Comparison of ENCODE assay signal across 28 cellular contexts in the genomic region with DNA sequence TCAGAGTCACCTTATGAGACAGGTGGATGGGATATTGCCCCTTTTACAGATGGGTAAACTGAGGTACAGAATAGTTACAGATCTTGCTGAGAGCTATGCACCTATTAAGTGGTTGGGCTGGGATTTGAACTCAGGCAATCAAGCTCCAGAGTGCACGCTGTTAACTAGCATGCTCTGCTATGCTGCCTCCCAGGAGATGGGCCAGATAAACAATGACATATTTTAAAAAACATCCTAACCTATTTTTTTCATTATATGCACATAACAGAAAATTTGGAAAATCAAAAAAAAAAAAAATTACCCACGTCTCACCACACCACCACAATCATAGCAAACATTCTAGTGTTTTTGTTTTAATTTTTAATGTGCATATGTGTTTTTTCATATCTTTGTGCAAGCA.
DNase-seq lines count a peak whose midpoint lies in the region; ATAC-seq and TF ChIP-seq lines count a peak whose summit lies in the region.
"Had no signal": no experiment of that assay in that cellular context is flagged by ENCODE, and none has a peak within 500 bp of the region (broad histone marks: within the 10 kb centered on the region; RNA-seq: fewer than 3 reads in every experiment).

No MANE protein-coding gene starts in this region.

- peak overlapping the region; percentile 99 for H2BK5ac ChIP-seq in IMR-90 (ENCODE audit: low read depth, low read length, poor library complexity, severe bottlenecking)

- intact Hi-C loops in MCF 10A (cut with micrococcal nuclease): loop anchor here (10.0 kb wide), 1 partner anchor 497 kb away; the partner anchor contains the start of gene RPL26L1
- intact Hi-C loops in breast epithelium (cut with DNase I; ENCODE audit: low total_unique reads): no loop called here
- intact Hi-C loops in IMR-90 (cut with micrococcal nuclease): loop anchor here (5.0 kb wide), 1 partner anchor 54 kb away; no protein-coding TSS in a partner anchor
- intact Hi-C loops in lower lobe of right lung (cut with DNase I): no loop called here

- H3K27me3 Mint-ChIP-seq in MCF 10A (ENCODE audit: insufficient read depth, unreplicated experiment): no peaks in the 10 kb centered on the region
- H3K27me3 Mint-ChIP-seq: activated CD4-positive, alpha-beta T cell treated with anti-CD3 and anti-CD28 coated beads, Interleukin-2, amount 10 ng/mL, durations not matched to agents 24 days and 14 days had no signal

- dilution Hi-C loops in IMR-90 (cut with HindIII; ENCODE audit: low sequenced_read_pairs, unreplicated experiment): no loop called here

- POLR2A ChIA-PET in MCF 10A (lab: Yijun Ruan, JAX): interaction anchor here (0.7 to 0.8 kb wide), 2 partner anchors 11 to 68 kb away, joined by 4 read pairs; no protein-coding TSS in a partner anchor
- POLR2A ChIA-PET in IMR-90 (lab: Charles Lee; ENCODE audit: unreplicated experiment): no interaction called here

- H3K4me3 ChIP-seq in breast epithelium (no peak overlapping the region), IMR-90 (ENCODE audit: insufficient read depth, low read depth, low read length) (no peak overlapping the region), skeletal muscle tissue (ENCODE audit: low read length in 3 of 3) (no peak overlapping the region), lower lobe of right lung (no peak overlapping the region)
- H3K4me3 ChIP-seq: cardiac muscle cell, esophagus squamous epithelium, stomach, tibial artery had no signal

- H2BK120ac ChIP-seq in IMR-90 (ENCODE audit: low read depth, low read length): peak overlapping the region; percentile 97

- in situ Hi-C loops in IMR-90 (cut with MboI; ENCODE audit: low sequenced_read_pairs): no loop called here

- H3K9ac ChIP-seq in IMR-90 (ENCODE audit: low read depth, low read length): no peak overlapping the region
- H3K9ac ChIP-seq in skeletal muscle tissue (ENCODE audit: low read depth in 1 of 3, low read length in 3 of 3): no peak overlapping the region

- H3K27me3 ChIP-seq in breast epithelium: no peaks in the 10 kb centered on the region
- no peaks in the 10 kb centered on the region for H3K27me3 ChIP-seq in IMR-90 (ENCODE audit: control insufficient read depth, insufficient read depth, low read length)
- H3K27me3 ChIP-seq in skeletal muscle tissue (ENCODE audit: control insufficient read depth in 3 of 3, insufficient read depth in 3 of 3, low read length in 3 of 3): no peaks in the 10 kb centered on the region
- no peaks in the 10 kb centered on the region for H3K27me3 ChIP-seq in lower lobe of right lung (ENCODE audit: low read depth)
- H3K27me3 ChIP-seq: cardiac muscle cell, esophagus squamous epithelium, stomach, tibial artery had no signal

- WGBS in IMR-90 (ENCODE audit: extremely low coverage in 2 of 2, insufficient read length in 1 of 2), 2 experiments: no CpG with 5 or more reads among the region's 2 CpGs

- no peak for TF ChIP-seq RAD21 in IMR-90 (IDR thresholded peaks at IDR 0.05; ENCODE audit: low read length)

- H3K27ac ChIP-seq in breast epithelium: no peak overlapping the region
- peak overlapping the region; percentile 69 for H3K27ac ChIP-seq in IMR-90 (ENCODE audit: insufficient read depth, low read length)
- peak overlapping the region; percentile 79 for H3K27ac ChIP-seq in skeletal muscle tissue (ENCODE audit: low read depth, low read length)
- no peak overlapping the region for H3K27ac ChIP-seq in lower lobe of right lung
- H3K27ac ChIP-seq: 22Rv1, cardiac muscle cell, esophagus squamous epithelium, HL-60, stomach, tibial artery, VCaP had no signal

- peak overlapping the region; percentile 97 for H2BK20ac ChIP-seq in IMR-90 (ENCODE audit: low read depth, low read length)

- H3K79me1 ChIP-seq in IMR-90 (ENCODE audit: low read depth in 1 of 2, low read length in 2 of 2): peaks cover 0 to 5% of the 10 kb centered on the region in 2 experiments; a peak in 1 of 4 replicates

- BruUV-seq in MCF 10A (replicated peaks; lab: Mats Ljungman, UMichigan) (no TSS peak), IMR-90 (replicated peaks; lab: Mats Ljungman, UMichigan) (no TSS peak)

- H3K4ac ChIP-seq in IMR-90 (ENCODE audit: low read depth, low read length): peak overlapping the region; percentile 88

- peak overlapping the region; percentile 44 for H3K56ac ChIP-seq in IMR-90 (ENCODE audit: extremely low read depth, insufficient read depth, low read length)

- no peak for TF ChIP-seq CTCF in MCF 10A (IDR thresholded peaks at IDR 0.05; ENCODE audit: unreplicated experiment)
- no peak for TF ChIP-seq CTCF in breast epithelium (IDR thresholded peaks at IDR 0.05)
- no peak for TF ChIP-seq CTCF in IMR-90 (conservative IDR thresholded peaks at IDR 0.05; ENCODE audit: low read depth, low read length)
- no peak for TF ChIP-seq CTCF in lower lobe of right lung (IDR thresholded peaks at IDR 0.05)

- H2BK15ac ChIP-seq in IMR-90 (ENCODE audit: low read depth, low read length): peak overlapping the region; percentile 92; the same call in 2 of the 3 replicates

- no peak overlapping the region for H3K4me3 Mint-ChIP-seq in MCF 10A (ENCODE audit: unreplicated experiment)
- H3K4me3 Mint-ChIP-seq: activated CD4-positive, alpha-beta T cell treated with anti-CD3 and anti-CD28 coated beads, Interleukin-2, amount 10 ng/mL, durations not matched to agents 24 days and 14 days; activated naive CD4-positive, alpha-beta T cell treated with anti-CD3 and anti-CD28 coated beads for 36 hours; activated T-cell treated with anti-CD3 and anti-CD28 coated beads, Interleukin-2, amount 50 U/mL, for 72 hours; B cell; naive thymus-derived CD4-positive, alpha-beta T cell; T-helper 2 cell treated with Interferon-gamma antibody and Interleukin-4, amounts not matched to agents 5 μg/mL and 100 μg/mL, for 36 hours had no signal

- H3K4me1 Mint-ChIP-seq in MCF 10A (ENCODE audit: insufficient read depth, unreplicated experiment): peaks cover 52% of the 10 kb centered on the region
- H3K4me1 Mint-ChIP-seq: activated CD4-positive, alpha-beta T cell treated with anti-CD3 and anti-CD28 coated beads, Interleukin-2, amount 10 ng/mL, durations not matched to agents 24 days and 14 days; B cell; naive thymus-derived CD4-positive, alpha-beta T cell had no signal

- no peaks in the 10 kb centered on the region for H3K9me3 Mint-ChIP-seq in MCF 10A (ENCODE audit: unreplicated experiment)
- H3K9me3 Mint-ChIP-seq: activated CD4-positive, alpha-beta T cell treated with anti-CD3 and anti-CD28 coated beads, Interleukin-2, amount 10 ng/mL, durations not matched to agents 24 days and 14 days; activated naive CD4-positive, alpha-beta T cell treated with anti-CD3 and anti-CD28 coated beads for 36 hours; activated T-cell treated with anti-CD3 and anti-CD28 coated beads, Interleukin-2, amount 50 U/mL, for 72 hours; naive thymus-derived CD4-positive, alpha-beta T cell; T-helper 2 cell treated with Interferon-gamma antibody and Interleukin-4, amounts not matched to agents 5 μg/mL and 100 μg/mL, for 36 hours had no signal

- H4K20me1 ChIP-seq in IMR-90 (ENCODE audit: insufficient read depth, low read length): no peaks in the 10 kb centered on the region

- no peaks in the 10 kb centered on the region for H3K4me1 ChIP-seq in breast epithelium
- peaks cover 34% of the 10 kb centered on the region for H3K4me1 ChIP-seq in IMR-90 (ENCODE audit: control insufficient read depth, insufficient read depth, low read length)
- peaks cover 8 to 38% (median 34%) of the 10 kb centered on the region in 3 donors for H3K4me1 ChIP-seq in skeletal muscle tissue (ENCODE audit: control insufficient read depth in 3 of 3, insufficient read depth in 3 of 3, low read length in 3 of 3)
- H3K4me1 ChIP-seq in lower lobe of right lung: peaks cover 10% of the 10 kb centered on the region

- H2AK9ac ChIP-seq in IMR-90 (replicated peaks; ENCODE audit: low read depth, low read length, poor library complexity): no peak overlapping the region

- CTCF ChIA-PET in MCF 10A (lab: Yijun Ruan, JAX): interaction anchor here (0.6 to 2.3 kb wide), 5 partner anchors 9 to 965 kb away, joined by 3 to 10 read pairs (median 4); no protein-coding TSS in a partner anchor
- CTCF ChIA-PET in IMR-90 (lab: Yijun Ruan, JAX): interaction anchor here (0.5 to 1.7 kb wide), 3 partner anchors 24 to 279 kb away, joined by 3 to 5 read pairs (median 4); no protein-coding TSS in a partner anchor

- H3K9me1 ChIP-seq in IMR-90 (ENCODE audit: insufficient read depth, low read length): peaks cover 15% of the 10 kb centered on the region; the same call in 1 of the 2 replicates

- peak overlapping the region; percentile 86 for H2AK5ac ChIP-seq in IMR-90 (ENCODE audit: low read depth, low read length)

- peak overlapping the region; percentile 96 for H4K5ac ChIP-seq in IMR-90 (ENCODE audit: low read depth, low read length)

- H3K14ac ChIP-seq in IMR-90 (replicated peaks; ENCODE audit: low read depth, low read length): peak overlapping the region; percentile 85

- no peaks in the 10 kb centered on the region for H3K36me3 Mint-ChIP-seq in MCF 10A (ENCODE audit: insufficient read depth, unreplicated experiment)
- H3K36me3 Mint-ChIP-seq: naive thymus-derived CD4-positive, alpha-beta T cell had no signal

- H3K4me2 ChIP-seq in IMR-90 (ENCODE audit: low read depth, low read length): no peak overlapping the region

- no peak for DNase-seq in MCF 10A (ENCODE audit: unreplicated experiment)
- no peak for DNase-seq in breast epithelium (ENCODE audit: low spot score in 2 of 2)
- peak; percentile 31 for DNase-seq in IMR-90
- DNase-seq in fibroblast of peridontal ligament (ENCODE audit: extremely low read depth): peak; percentile 34
- DNase-seq in lower lobe of right lung: no peak
- no peak for DNase-seq in NCI-H1436 treated with DMSO at 0.1 percent for 48 hours (lab: John Stamatoyannopoulos, UW)
- DNase-seq in GM03348 (ENCODE audit: low spot score): no peak
- DNase-seq: amniotic stem cell, DMS79 treated with DMSO at 0.1 percent for 48 hours, esophagus squamous epithelium, left colon, NCI-H1048, NCI-H187 treated with DMSO at 0.1 percent for 48 hours, NCI-H345, NCI-H748 treated with DMSO at 0.1 percent for 48 hours, stomach had no signal

- H3K9me3 ChIP-seq in breast epithelium: no peaks in the 10 kb centered on the region
- H3K9me3 ChIP-seq in IMR-90 (ENCODE audit: control insufficient read depth, insufficient read depth, low read length): 0 out of 2 replicates have a peak, but pooled peaks cover 2% of the 10 kb centered on the region
- H3K9me3 ChIP-seq in skeletal muscle tissue (ENCODE audit: control insufficient read depth in 3 of 3, low read length in 3 of 3): no peaks in the 10 kb centered on the region
- H3K9me3 ChIP-seq in lower lobe of right lung: no peaks in the 10 kb centered on the region
- H3K9me3 ChIP-seq: esophagus squamous epithelium, stomach, tibial artery had no signal

- no peak for ATAC-seq in IMR-90 (ENCODE audit: low read depth)
- no peak for ATAC-seq in lower lobe of right lung
- ATAC-seq: activated T-cell treated with anti-CD3 and anti-CD28 coated beads, Interleukin-2, amount 50 U/mL, for 72 hours; left colon had no signal

- H3K23ac ChIP-seq in IMR-90 (ENCODE audit: low read depth, low read length): peak overlapping the region; percentile 78

- no peaks in the 10 kb centered on the region for H3K36me3 ChIP-seq in breast epithelium
- H3K36me3 ChIP-seq in IMR-90 (ENCODE audit: control insufficient read depth, insufficient read depth, low read length): no peaks in the 10 kb centered on the region
- H3K36me3 ChIP-seq in skeletal muscle tissue (ENCODE audit: control insufficient read depth in 3 of 3, insufficient read depth in 3 of 3, low read length in 3 of 3): no peaks in the 10 kb centered on the region
- no peaks in the 10 kb centered on the region for H3K36me3 ChIP-seq in lower lobe of right lung
- H3K36me3 ChIP-seq: cardiac muscle cell, esophagus squamous epithelium, stomach, tibial artery had no signal

- peak overlapping the region; percentile 97 for H3K18ac ChIP-seq in IMR-90 (ENCODE audit: low read depth, low read length)

- no peak overlapping the region for H2AFZ ChIP-seq in IMR-90 (replicated peaks; ENCODE audit: low read length, poor library complexity)

- H4K91ac ChIP-seq in IMR-90 (ENCODE audit: insufficient read depth, low read depth, low read length): peak overlapping the region; percentile 96

- H4K8ac ChIP-seq in IMR-90 (ENCODE audit: low read depth in 2 of 2, low read length in 2 of 2): peak overlapping the region; percentile 95 to 97

- TF ChIP-seq POLR2A in breast epithelium (IDR thresholded peaks at IDR 0.05) (no peak), IMR-90 (IDR thresholded peaks at IDR 0.05; ENCODE audit: low read depth, low read length) (no peak)

- peak overlapping the region; percentile 94 for H3K27ac Mint-ChIP-seq in MCF 10A (ENCODE audit: low read depth, unreplicated experiment)
- H3K27ac Mint-ChIP-seq: activated CD4-positive, alpha-beta T cell treated with anti-CD3 and anti-CD28 coated beads, Interleukin-2, amount 10 ng/mL, durations not matched to agents 24 days and 14 days; activated naive CD4-positive, alpha-beta T cell treated with anti-CD3 and anti-CD28 coated beads for 36 hours; activated T-cell treated with anti-CD3 and anti-CD28 coated beads, Interleukin-2, amount 50 U/mL, for 72 hours; B cell; naive thymus-derived CD4-positive, alpha-beta T cell; T-helper 2 cell treated with Interferon-gamma antibody and Interleukin-4, amounts not matched to agents 5 μg/mL and 100 μg/mL, for 36 hours had no signal

Comparison
In these comparisons a context has a peak if more than half of its experiments do, and no peak if none do; other contexts are left out.
1. intact Hi-C loops: an anchor here in MCF 10A (10.0 kb wide) and IMR-90 (5.0 kb wide); none called in breast epithelium and lower lobe of right lung.
2. DNase-seq: peak in IMR-90 (single experiment) and fibroblast of peridontal ligament (single experiment); none in MCF 10A (single experiment), breast epithelium (0 of 2), lower lobe of right lung (single experiment), NCI-H1436 treated with DMSO at 0.1 percent for 48 hours (single experiment) and GM03348 (single experiment).
3. H3K27ac ChIP-seq: peak in IMR-90 (single experiment) and skeletal muscle tissue (single experiment); none in breast epithelium (0 of 2) and lower lobe of right lung (single experiment).